ENCODE assay signal across 8 cellular contexts in the genomic region with DNA sequence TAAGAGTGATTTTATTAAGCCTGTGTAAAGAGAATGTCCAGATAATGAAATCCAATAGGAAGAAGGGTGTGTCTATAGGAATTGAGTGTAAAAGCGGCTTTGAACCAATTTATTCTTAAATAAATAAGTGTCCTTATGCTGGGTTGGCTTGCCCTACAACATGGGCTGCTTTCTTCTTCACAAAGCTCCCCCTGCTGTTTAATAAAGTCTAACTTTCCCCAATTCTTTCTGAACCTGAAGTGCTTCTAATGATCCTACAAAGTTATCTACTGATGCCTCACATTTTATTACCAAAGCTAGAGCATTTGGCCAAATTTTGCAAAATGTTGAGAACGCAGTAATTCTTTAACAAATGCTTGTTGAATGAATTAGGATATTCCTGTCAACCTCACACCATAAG. TPM values are rescaled to one million over a fixed set of nuclear protein-coding genes. Genes with fewer than 3 reads are reported as not detected.
A peak's percentile ranks its signal among the peaks of the same experiment; 100 is the strongest.
DNase-seq lines count a peak whose midpoint lies in the region; ATAC-seq and TF ChIP-seq lines count a peak whose summit lies in the region.

No MANE protein-coding gene starts in this region.

- H4K20me1 ChIP-seq in DOHH2 (ENCODE audit: control insufficient read depth, insufficient read depth, low read depth, low read length): no peaks in the 10 kb centered on the region

- no peaks in the 10 kb centered on the region for H3K9me3 ChIP-seq in DOHH2 (ENCODE audit: control insufficient read depth, insufficient read depth, low read length)

- H3K4me3 ChIP-seq in DOHH2 (ENCODE audit: low read length) (no peak overlapping the region), LNCaP clone FGC (ENCODE audit: low read depth, low read length) (no peak overlapping the region), brain microvascular endothelial cell (ENCODE audit: low read depth, low read length) (no peak overlapping the region)

- in situ Hi-C loops in brain microvascular endothelial cell (cut with HindIII; ENCODE audit: low pct_ligation_motif_present, low sequenced_read_pairs): no loop called here

- peaks cover 31% of the 10 kb centered on the region for H3K4me1 ChIP-seq in DOHH2 (ENCODE audit: control insufficient read depth, low read length)

- no peaks in the 10 kb centered on the region for H3K27me3 Mint-ChIP-seq in glutamatergic neuron (ENCODE audit: unreplicated experiment)

- H3K9me3 Mint-ChIP-seq in glutamatergic neuron (ENCODE audit: unreplicated experiment): no peaks in the 10 kb centered on the region

- H3K36me3 ChIP-seq in DOHH2 (ENCODE audit: control insufficient read depth, low read length) (no peaks in the 10 kb centered on the region), brain microvascular endothelial cell (replicated peaks) (no peaks in the 10 kb centered on the region)

- H3K79me2 ChIP-seq in DOHH2 (ENCODE audit: control insufficient read depth, low read length): no peaks in the 10 kb centered on the region

- DNase-seq in LNCaP clone FGC (ENCODE audit: low read depth) (no peak), brain microvascular endothelial cell (peak; percentile 31), left colon (no peak), glutamatergic neuron (no peak), DMS153 (lab: John Stamatoyannopoulos, UW) (no peak), GDM1 (lab: John Stamatoyannopoulos, UW) (no peak)

- H3K27ac Mint-ChIP-seq in glutamatergic neuron (ENCODE audit: unreplicated experiment): no peak overlapping the region

- no peak overlapping the region for H3K4me3 Mint-ChIP-seq in glutamatergic neuron (ENCODE audit: unreplicated experiment)

- H3K4me1 Mint-ChIP-seq in glutamatergic neuron (ENCODE audit: low read depth, unreplicated experiment): no peaks in the 10 kb centered on the region

- peak; percentile 51 for TF ChIP-seq CTCF in DOHH2 (IDR thresholded peaks at IDR 0.05; ENCODE audit: low read depth, low read length, poor library complexity, severe bottlenecking)
- TF ChIP-seq CTCF in LNCaP clone FGC (IDR thresholded peaks at IDR 0.05; ENCODE audit: control insufficient read depth, extremely low read depth, insufficient read depth): peak; percentile 35; the same call in 1 of the 2 replicates
- TF ChIP-seq CTCF in brain microvascular endothelial cell (IDR thresholded peaks at IDR 0.05; ENCODE audit: low read depth, low read length, missing control alignments): peak; percentile 58
- no peak for TF ChIP-seq CTCF in glutamatergic neuron (IDR thresholded peaks at IDR 0.05; ENCODE audit: partially characterized antibody, unreplicated experiment)

- no peak overlapping the region for H3K27ac ChIP-seq in DOHH2 (ENCODE audit: low read depth, low read length)
- no peak overlapping the region for H3K27ac ChIP-seq in brain microvascular endothelial cell

- H3K4me2 ChIP-seq in DOHH2 (ENCODE audit: low read length): no peak overlapping the region

- H3K27me3 ChIP-seq in DOHH2 (ENCODE audit: control insufficient read depth, low read length) (no peaks in the 10 kb centered on the region), brain microvascular endothelial cell (replicated peaks) (no peaks in the 10 kb centered on the region)

- H3K9me2 ChIP-seq in DOHH2 (replicated peaks; ENCODE audit: control insufficient read depth, low read length): no peaks in the 10 kb centered on the region

- ATAC-seq in left colon (peak; percentile 71), GM21447 (IDR thresholded peaks at IDR 0.05; ENCODE audit: unreplicated experiment) (no peak)

- no peaks in the 10 kb centered on the region for H3F3A ChIP-seq in DOHH2 (ENCODE audit: control insufficient read depth, insufficient read depth)

- H3K36me3 Mint-ChIP-seq in glutamatergic neuron (ENCODE audit: unreplicated experiment): peaks cover 5% of the 10 kb centered on the region

- intact Hi-C loops in left colon (cut with DNase I, micrococcal nuclease): loop anchor here in 1 of 2 donors (5.0 kb wide), 1 partner anchor 196 kb away; no protein-coding TSS in a partner anchor

RNA-seq across cellular contexts. Expression of gene SIRT5, which starts 36.3 kb away (rescaled TPM):
- total RNA-seq in left colon: 10 to 100 TPM; 13.0 to 16.5 TPM
- 4.9 TPM for total RNA-seq in glutamatergic neuron (ENCODE audit: unreplicated experiment)

RNA-seq across cellular contexts. Expression of gene GFOD1, which starts 50.7 kb away (rescaled TPM):
- total RNA-seq in left colon (10 to 100 TPM in 1 of 2 donors, 1 to 10 TPM in 1; 9.2 to 15.9 TPM), glutamatergic neuron (ENCODE audit: unreplicated experiment) (4.1 TPM)
